8 cellular contexts compared by ENCODE assay signal in the genomic region with DNA sequence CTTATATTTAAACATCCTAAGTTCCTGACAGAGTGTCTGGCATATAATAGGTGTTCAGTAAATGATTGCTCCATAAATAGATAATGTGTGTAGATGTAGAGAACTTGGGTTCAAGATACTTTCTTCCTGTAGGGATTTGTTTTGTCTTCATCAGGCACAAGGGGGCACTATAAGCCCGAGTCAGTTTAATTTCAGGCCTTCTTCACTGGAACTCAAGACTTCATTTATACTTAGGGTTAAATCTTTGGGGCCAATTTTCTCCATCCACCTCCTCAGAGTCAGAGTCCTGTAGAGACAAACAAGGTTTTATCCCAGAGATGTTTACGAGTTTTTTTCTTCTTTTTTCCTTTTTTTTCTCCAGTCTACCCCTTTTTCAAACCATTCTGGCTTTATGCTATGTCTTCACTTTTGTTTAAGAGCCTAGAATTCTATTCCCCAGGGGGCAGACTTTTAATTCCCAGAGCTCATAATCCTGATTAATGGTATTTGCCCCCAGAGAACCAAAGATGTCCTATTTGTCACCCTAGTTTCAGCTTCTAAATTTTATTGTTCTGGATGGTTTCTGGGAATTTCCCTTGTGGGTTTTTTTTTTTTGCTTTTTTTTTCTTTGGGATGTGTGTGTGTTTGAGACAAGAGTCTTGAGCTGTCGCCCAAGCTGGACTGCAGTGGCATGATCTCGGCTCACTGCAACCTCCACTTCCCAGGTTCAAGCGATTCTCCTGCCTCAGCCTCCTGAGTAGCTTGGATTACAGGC.
DNase-seq lines count a peak whose midpoint lies in the region; ATAC-seq, FAIRE-seq and TF ChIP-seq lines count a peak whose summit lies in the region.

No MANE protein-coding gene starts in this region.

- peak overlapping the region; percentile 93 for H3K27ac Mint-ChIP-seq in CD4-positive, alpha-beta T cell
- peak overlapping the region; percentile 38 for H3K27ac Mint-ChIP-seq in activated naive CD8-positive, alpha-beta T cell treated with anti-CD3 and anti-CD28 coated beads, Interleukin-2, amount 50 U/mL, for 24 hours

- peaks cover 53% of the 10 kb centered on the region for H3K4me1 Mint-ChIP-seq in CD4-positive, alpha-beta T cell (ENCODE audit: low read depth)
- H3K4me1 Mint-ChIP-seq in activated naive CD8-positive, alpha-beta T cell treated with anti-CD3 and anti-CD28 coated beads, Interleukin-2, amount 50 U/mL, for 24 hours, result peaks cover 41% of the 10 kb centered on the region

- DNase-seq in CD4-positive, alpha-beta T cell, result peak in 7 of 10 experiments; percentile 13 to 54 (median 30)
- no peak for DNase-seq in GM19239 (ENCODE audit: insufficient read length, low spot score)
- DNase-seq in NOMO-1 treated with DMSO at 0.1 percent for 48 hours (lab: John Stamatoyannopoulos, UW; ENCODE audit: unreplicated experiment), result peak; percentile 67
- peak; percentile 41 for DNase-seq in activated naive CD8-positive, alpha-beta T cell treated with anti-CD3 and anti-CD28 coated beads, Interleukin-2, amount 50 U/mL, for 24 hours
- peak; percentile 79 for DNase-seq in iris pigment epithelial cell (ENCODE audit: low read depth)
- no peak for DNase-seq in stomach
- DNase-seq in NCI-H187 treated with DMSO at 0.1 percent for 48 hours (lab: John Stamatoyannopoulos, UW), result no peak

- peak overlapping the region; percentile 41 for H3K27ac ChIP-seq in CD4-positive, alpha-beta T cell (ENCODE audit: low read depth, low read length)
- H3K27ac ChIP-seq in stomach, result peak overlapping the region in 1 of 5 donors; percentile 27

- H3K36me3 ChIP-seq in stomach, result no peaks in the 10 kb centered on the region

- H3K9me3 ChIP-seq in CD4-positive, alpha-beta T cell (ENCODE audit: control insufficient read depth, low read length), result no peaks in the 10 kb centered on the region
- H3K9me3 ChIP-seq in stomach, result no peaks in the 10 kb centered on the region

- TF ChIP-seq EP300 in stomach (IDR thresholded peaks at IDR 0.05), result no peak

- no peak for TF ChIP-seq POLR2A in stomach (IDR thresholded peaks at IDR 0.05)

- CTCF ChIA-PET in CD4-positive, alpha-beta T cell (lab: Charles Lee), result interaction anchor here (0.7 to 2.0 kb wide), 9 partner anchors 13 to 396 kb away, joined by 3 to 13 read pairs (median 4); a partner anchor contains a TSS

- peak; percentile 86 for FAIRE-seq in GM19239 (lab: Jason Lieb, UNC)

- ATAC-seq in CD4-positive, alpha-beta T cell (ENCODE audit: poor library complexity), result no peak
- ATAC-seq in activated naive CD8-positive, alpha-beta T cell treated with anti-CD3 and anti-CD28 coated beads, Interleukin-2, amount 50 U/mL, for 24 hours, result no peak
- no peak for ATAC-seq in HG03045 (IDR thresholded peaks at IDR 0.05; ENCODE audit: unreplicated experiment)

- H3K4me3 ChIP-seq in stomach, result no peak overlapping the region

- peaks cover 0 to 28% (median 11%) of the 10 kb centered on the region in 4 donors for H3K4me1 ChIP-seq in stomach

- POLR2A ChIA-PET in CD4-positive, alpha-beta T cell (lab: Charles Lee), result interaction anchor here (0.5 to 5.8 kb wide), 15 partner anchors 13 to 147 kb away, joined by 3 to 90 read pairs (median 5); a partner anchor contains a TSS

- peak overlapping the region; percentile 83 for H3K4me3 Mint-ChIP-seq in CD4-positive, alpha-beta T cell
- peak overlapping the region; percentile 38 for H3K4me3 Mint-ChIP-seq in activated naive CD8-positive, alpha-beta T cell treated with anti-CD3 and anti-CD28 coated beads, Interleukin-2, amount 50 U/mL, for 24 hours

- H3K27me3 Mint-ChIP-seq in CD4-positive, alpha-beta T cell, result no peaks in the 10 kb centered on the region
- H3K27me3 Mint-ChIP-seq in activated naive CD8-positive, alpha-beta T cell treated with anti-CD3 and anti-CD28 coated beads, Interleukin-2, amount 50 U/mL, for 24 hours, result no peaks in the 10 kb centered on the region

- intact Hi-C loops in CD4-positive, alpha-beta T cell (cut with DNase I, micrococcal nuclease), result loop anchor here (1.0 to 10.0 kb wide), 4 partner anchors 23 to 419 kb away; a partner anchor contains a TSS
- intact Hi-C loops in stomach (cut with DNase I; ENCODE audit: low total_unique reads), result no loop called here

- H3K36me3 Mint-ChIP-seq in CD4-positive, alpha-beta T cell (ENCODE audit: low read depth), result peaks cover 19% of the 10 kb centered on the region
- H3K36me3 Mint-ChIP-seq in activated naive CD8-positive, alpha-beta T cell treated with anti-CD3 and anti-CD28 coated beads, Interleukin-2, amount 50 U/mL, for 24 hours (ENCODE audit: low read depth), result peaks cover 5% of the 10 kb centered on the region

- no peaks in the 10 kb centered on the region for H3K9me3 Mint-ChIP-seq in CD4-positive, alpha-beta T cell
- no peaks in the 10 kb centered on the region for H3K9me3 Mint-ChIP-seq in activated naive CD8-positive, alpha-beta T cell treated with anti-CD3 and anti-CD28 coated beads, Interleukin-2, amount 50 U/mL, for 24 hours

- no peaks in the 10 kb centered on the region for H3K27me3 ChIP-seq in CD4-positive, alpha-beta T cell (ENCODE audit: control insufficient read depth, insufficient read depth, low read length)
- no peaks in the 10 kb centered on the region for H3K27me3 ChIP-seq in stomach

- peak; percentile 87 for TF ChIP-seq CTCF in CD4-positive, alpha-beta T cell (IDR thresholded peaks at IDR 0.05)
- peak in 5 of 7 experiments; percentile 18 to 61 (median 43) for TF ChIP-seq CTCF in stomach (IDR thresholded peaks at IDR 0.05)

- WGBS in stomach, 5 donors, result 60 to 67% (median 64%) methylated on average over 5 of the region's 5 CpGs

Comparison
In these comparisons a context has a peak if more than half of its experiments do, and no peak if none do; other contexts are left out.
1. DNase-seq: peak in CD4-positive, alpha-beta T cell (7 of 10), NOMO-1 treated with DMSO at 0.1 percent for 48 hours (single experiment), activated naive CD8-positive, alpha-beta T cell treated with anti-CD3 and anti-CD28 coated beads, Interleukin-2, amount 50 U/mL, for 24 hours (single experiment) and iris pigment epithelial cell (single experiment); none in GM19239 (single experiment), stomach (single experiment) and NCI-H187 treated with DMSO at 0.1 percent for 48 hours (single experiment).